In the genomic region with DNA sequence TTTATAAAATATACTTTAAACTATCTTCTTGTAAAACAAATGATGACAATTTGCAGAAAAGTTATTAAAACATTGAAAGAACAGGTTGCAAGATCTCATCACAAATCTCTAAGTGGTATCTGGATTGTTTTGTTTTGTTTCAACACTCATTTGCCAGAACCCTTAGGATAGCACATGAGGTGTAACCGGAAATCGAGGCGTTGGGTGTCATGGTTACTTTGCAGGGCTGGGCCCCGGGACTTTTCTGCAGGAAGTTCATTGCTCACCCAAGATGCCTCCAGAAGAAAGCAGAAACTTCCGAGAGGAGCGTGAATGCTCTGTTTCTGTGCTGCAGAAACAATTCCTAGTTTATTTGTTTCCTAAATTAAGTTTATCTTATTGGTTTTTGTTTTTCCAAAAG, we compare ENCODE assay signal across 10 cellular contexts. TPM values are rescaled to one million over a fixed set of nuclear protein-coding genes. Genes with fewer than 3 reads are reported as not detected.
DNase-seq lines count a peak whose midpoint lies in the region; ATAC-seq, FAIRE-seq and TF ChIP-seq lines count a peak whose summit lies in the region.
"Had no signal": no experiment of that assay in that cellular context is flagged by ENCODE, and none has a peak within 500 bp of the region (broad histone marks: within the 10 kb centered on the region; RNA-seq: fewer than 3 reads in every experiment).

No MANE protein-coding gene starts in this region.

- no peak for ATAC-seq in CD4-positive, CD25-positive, alpha-beta regulatory T cell (ENCODE audit: low read depth in 2 of 2)

- H3K9ac ChIP-seq in astrocyte (ENCODE audit: low read length), result no peak overlapping the region

- H3K36me3 Mint-ChIP-seq in CD4-positive, CD25-positive, alpha-beta regulatory T cell, result no peaks in the 10 kb centered on the region
- peaks cover 2% of the 10 kb centered on the region for H3K36me3 Mint-ChIP-seq in astrocyte (ENCODE audit: low read depth, unreplicated experiment)

- H3K4me3 Mint-ChIP-seq in CD4-positive, CD25-positive, alpha-beta regulatory T cell, result peak overlapping the region in 3 of 4 donors; percentile 68 to 92 (median 70)
- H3K4me3 Mint-ChIP-seq in astrocyte (ENCODE audit: unreplicated experiment), result no peak overlapping the region

- FAIRE-seq in astrocyte (lab: Jason Lieb, UNC), result no peak

- no peaks in the 10 kb centered on the region for H3K36me3 ChIP-seq in CD4-positive, CD25-positive, alpha-beta regulatory T cell (ENCODE audit: control insufficient read depth, insufficient read depth, low read length)
- H3K36me3 ChIP-seq in astrocyte (ENCODE audit: insufficient read depth, low read length) (no peaks in the 10 kb centered on the region), HAP-1 (replicated peaks) (no peaks in the 10 kb centered on the region)
- H3K36me3 ChIP-seq: ovary had no signal

- H3K27ac ChIP-seq in CD4-positive, CD25-positive, alpha-beta regulatory T cell (ENCODE audit: insufficient read depth, low read length, poor library complexity, severe bottlenecking), result peak overlapping the region; percentile 29
- no peak overlapping the region for H3K27ac ChIP-seq in astrocyte (ENCODE audit: low read depth, low read length)
- H3K27ac ChIP-seq: ovary had no signal

- H3K9me3 ChIP-seq in CD4-positive, CD25-positive, alpha-beta regulatory T cell (ENCODE audit: control insufficient read depth in 2 of 2, low read length in 2 of 2), result no peaks in the 10 kb centered on the region
- no peaks in the 10 kb centered on the region for H3K9me3 ChIP-seq in astrocyte (ENCODE audit: insufficient read depth, low read depth, low read length)
- no peaks in the 10 kb centered on the region for H3K9me3 ChIP-seq in HAP-1
- H3K9me3 ChIP-seq: ovary had no signal

- H3K4me2 ChIP-seq in astrocyte (ENCODE audit: low read length), result peak overlapping the region; percentile 36

- H3K4me1 ChIP-seq in CD4-positive, CD25-positive, alpha-beta regulatory T cell (ENCODE audit: control insufficient read depth, insufficient read depth, low read length, poor library complexity, severe bottlenecking), result peaks cover 33% of the 10 kb centered on the region
- H3K4me1 ChIP-seq in astrocyte (ENCODE audit: insufficient read depth, low read length) (peaks cover 3% of the 10 kb centered on the region), HAP-1 (peaks cover 10% of the 10 kb centered on the region; the same call in 1 of the 2 replicates)

- H2AFZ ChIP-seq in astrocyte (ENCODE audit: low read depth, low read length), result no peak overlapping the region

- H4K20me1 ChIP-seq in astrocyte (ENCODE audit: insufficient read depth, low read length), result no peaks in the 10 kb centered on the region

- H3K4me1 Mint-ChIP-seq in CD4-positive, CD25-positive, alpha-beta regulatory T cell, result peaks cover 23 to 38% (median 27%) of the 10 kb centered on the region in 4 donors
- H3K4me1 Mint-ChIP-seq in astrocyte (ENCODE audit: low read depth, unreplicated experiment), result peaks cover 25% of the 10 kb centered on the region

- TF ChIP-seq CTCF in astrocyte (IDR thresholded peaks at IDR 0.05; ENCODE audit: insufficient read depth, low read depth, low read length), result no peak

- H3K27me3 ChIP-seq in CD4-positive, CD25-positive, alpha-beta regulatory T cell (ENCODE audit: control insufficient read depth, insufficient read depth, low read length), result no peaks in the 10 kb centered on the region
- no peaks in the 10 kb centered on the region for H3K27me3 ChIP-seq in astrocyte (ENCODE audit: insufficient read depth, low read length)
- H3K27me3 ChIP-seq in HAP-1 (ENCODE audit: low read depth), result no peaks in the 10 kb centered on the region
- H3K27me3 ChIP-seq: ovary had no signal

- peaks cover 15% of the 10 kb centered on the region for H3K27me3 Mint-ChIP-seq in CD4-positive, CD25-positive, alpha-beta regulatory T cell
- peaks cover 2% of the 10 kb centered on the region for H3K27me3 Mint-ChIP-seq in astrocyte (ENCODE audit: low read depth, unreplicated experiment)

- peak overlapping the region; percentile 46 to 64 (median 48) for H3K27ac Mint-ChIP-seq in CD4-positive, CD25-positive, alpha-beta regulatory T cell
- no peak overlapping the region for H3K27ac Mint-ChIP-seq in astrocyte (ENCODE audit: unreplicated experiment)

- in situ Hi-C loops in HAP-1 (cut with MboI; ENCODE audit: low sequenced_read_pairs), result no loop called here

- peak in 1 of 3 donors; percentile 38 for DNase-seq in CD4-positive, CD25-positive, alpha-beta regulatory T cell
- DNase-seq in Kasumi-1 (lab: John Stamatoyannopoulos, UW), result peak; percentile 78 to 85
- DNase-seq in astrocyte (ENCODE audit: low read depth), result no peak
- peak; percentile 67 for DNase-seq in medulla oblongata (ENCODE audit: extremely low spot score)
- no peak for DNase-seq in superior temporal gyrus (ENCODE audit: extremely low spot score)
- DNase-seq in T-helper 9 cell, result no peak
- no peak for DNase-seq in DMS153 (lab: John Stamatoyannopoulos, UW)
- DNase-seq in HAP-1 (ENCODE audit: low spot score in 2 of 2), result no peak
- DNase-seq: NCI-H2171 treated with DMSO at 0.1 percent for 48 hours had no signal

- H3K79me2 ChIP-seq in astrocyte (ENCODE audit: insufficient read depth, low read length), result no peaks in the 10 kb centered on the region

- H3K9me3 Mint-ChIP-seq in CD4-positive, CD25-positive, alpha-beta regulatory T cell, result peaks cover 0 to 2% (median 0%) of the 10 kb centered on the region in 7 donors
- H3K9me3 Mint-ChIP-seq in astrocyte (ENCODE audit: unreplicated experiment), result peaks cover 2% of the 10 kb centered on the region

- no peak overlapping the region for H3K4me3 ChIP-seq in CD4-positive, CD25-positive, alpha-beta regulatory T cell (ENCODE audit: low read depth, low read length)
- no peak overlapping the region for H3K4me3 ChIP-seq in astrocyte (ENCODE audit: insufficient read depth, low read depth, low read length)
- H3K4me3 ChIP-seq in HAP-1, result no peak overlapping the region
- H3K4me3 ChIP-seq: ovary had no signal

RNA-seq across cellular contexts. Expression of gene DISC1, which starts 2.5 kb away (rescaled TPM):
- 25.5 TPM for total RNA-seq in CD4-positive, CD25-positive, alpha-beta regulatory T cell
- 1 to 10 TPM in 3 of 4 donors, under 1 TPM in 1; 0.78 to 4.9 (median 2.1) TPM for polyA plus RNA-seq in CD4-positive, CD25-positive, alpha-beta regulatory T cell
- total RNA-seq in astrocyte, result 8.3 and 9.1 TPM in 2 replicates

Comparison
In these comparisons a context has a peak if more than half of its experiments do, and no peak if none do; other contexts are left out.
1. DNase-seq: peak in Kasumi-1 (2 of 2) and medulla oblongata (single experiment); none in astrocyte (single experiment), superior temporal gyrus (single experiment), T-helper 9 cell (single experiment), DMS153 (single experiment) and HAP-1 (0 of 2).